In the genomic region with DNA sequence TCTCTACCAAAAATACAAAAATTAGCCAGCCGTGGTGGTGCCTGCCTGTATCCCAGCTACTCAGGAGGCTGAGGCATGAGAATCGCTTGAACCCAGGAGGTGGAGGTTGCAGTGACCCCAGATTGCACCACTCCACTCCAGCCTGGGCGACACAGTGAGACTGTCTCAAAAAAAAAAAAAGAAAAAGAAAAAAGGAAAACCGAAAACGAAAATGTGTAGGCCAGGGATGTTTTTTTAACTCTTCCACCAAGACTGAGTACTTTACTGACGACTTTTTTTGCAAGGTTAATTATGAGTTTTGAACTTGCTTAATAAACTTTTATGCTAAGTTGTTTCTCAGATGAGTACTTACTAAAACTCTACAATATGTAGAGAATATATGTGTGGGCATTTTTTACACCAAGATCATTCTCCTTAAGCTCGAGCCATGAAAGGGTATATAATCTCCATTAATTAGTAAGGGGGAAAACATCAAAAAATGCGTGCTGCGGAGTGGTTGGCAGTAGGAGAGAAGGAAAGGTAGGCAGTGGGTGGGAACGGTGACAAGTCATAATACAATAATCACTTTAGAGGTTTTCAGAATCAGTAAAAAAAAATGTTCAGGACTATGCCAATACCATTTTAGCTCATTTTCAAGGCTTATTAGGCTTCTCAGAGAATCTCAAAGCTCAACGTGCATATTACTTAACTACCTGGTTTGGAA, we compare ENCODE assay signal across 27 cellular contexts. TPM values are rescaled to one million over a fixed set of nuclear protein-coding genes. Genes with fewer than 3 reads are reported as not detected.
"Had no signal": no experiment of that assay in that cellular context is flagged by ENCODE, and none has a peak within 500 bp of the region (broad histone marks: within the 10 kb centered on the region; RNA-seq: fewer than 3 reads in every experiment).

No MANE protein-coding gene starts in this region.

- H3K36me3 ChIP-seq: ascending aorta, cardiac muscle cell, colonic mucosa, gastroesophageal sphincter, neural progenitor cell, sigmoid colon, suprapubic skin, tibial artery had no signal

- H3K4me1 ChIP-seq: ascending aorta, colonic mucosa, gastroesophageal sphincter, neural progenitor cell, parathyroid adenoma, psoas muscle, sigmoid colon, tibial artery had no signal

- H3K4me3 ChIP-seq: ascending aorta, cardiac muscle cell, colonic mucosa, dorsolateral prefrontal cortex, gastroesophageal sphincter, neural progenitor cell, psoas muscle, sigmoid colon, suprapubic skin, tibial artery had no signal

- H3K4me2 ChIP-seq: neural progenitor cell had no signal

- H3K9ac ChIP-seq: neural progenitor cell, parathyroid adenoma had no signal

- H3K79me2 ChIP-seq: parathyroid adenoma had no signal

- H3K27ac ChIP-seq: ascending aorta, cardiac muscle cell, colonic mucosa, dorsolateral prefrontal cortex, gastroesophageal sphincter, neural progenitor cell, parathyroid adenoma, psoas muscle, sigmoid colon, suprapubic skin, tibial artery had no signal

- H2AFZ ChIP-seq: neural progenitor cell, parathyroid adenoma had no signal

- ATAC-seq: gastroesophageal sphincter; naive thymus-derived CD8-positive, alpha-beta T cell; psoas muscle; stimulated activated effector memory CD8-positive, alpha-beta T cell treated with anti-CD3 and anti-CD28 coated beads, Interleukin-12 subunit alpha, Interleukin-12 subunit beta, amount 100 ng/mL, for 72 hours had no signal

- H3K27me3 ChIP-seq: ascending aorta, colonic mucosa, dorsolateral prefrontal cortex, gastroesophageal sphincter, sigmoid colon, suprapubic skin had no signal

- H3K9me3 ChIP-seq: ascending aorta, colonic mucosa, gastroesophageal sphincter, psoas muscle, sigmoid colon, suprapubic skin, tibial artery had no signal

- DNase-seq: activated B cell treated with CpG ODN at 0.5 μM for 24 hours; activated CD8-positive, alpha-beta memory T cell treated with anti-CD3 and anti-CD28 coated beads for 24 hours; activated effector memory CD4-positive, alpha-beta T cell treated with Interleukin-2 at 50 U/mL for 16 hours; activated naive CD4-positive, alpha-beta T cell treated with Interleukin-2 at 50 U/mL for 16 hours; activated naive CD8-positive, alpha-beta T cell treated with anti-CD3 and anti-CD28 coated beads, Interleukin-2, amount 10 ng/mL, durations not matched to agents 7 days and 5 days; cerebellar nuclear complex; colonic mucosa; dorsolateral prefrontal cortex; effector memory CD4-positive, alpha-beta T cell; erythroblast; midbrain; naive thymus-derived CD8-positive, alpha-beta T cell; occipital lobe; psoas muscle; sigmoid colon; small intestine; stimulated activated CD4-positive, alpha-beta T cell treated with anti-CD3 and anti-CD28 coated beads, Interleukin-4, amount 100 ng/mL, for 24 hours; tibial artery had no signal

RNA-seq across cellular contexts. Expression of a gene that starts 8.6 kb away (rescaled TPM):
- total RNA-seq: activated B cell treated with CpG ODN at 0.5 μM for 24 hours; ascending aorta; fibroblast of lung; fibroblast of villous mesenchyme; naive thymus-derived CD8-positive, alpha-beta T cell had no signal
- polyA plus RNA-seq: fibroblast of lung had no signal
